Comparison of ENCODE assay signal across 8 cellular contexts in the genomic region with DNA sequence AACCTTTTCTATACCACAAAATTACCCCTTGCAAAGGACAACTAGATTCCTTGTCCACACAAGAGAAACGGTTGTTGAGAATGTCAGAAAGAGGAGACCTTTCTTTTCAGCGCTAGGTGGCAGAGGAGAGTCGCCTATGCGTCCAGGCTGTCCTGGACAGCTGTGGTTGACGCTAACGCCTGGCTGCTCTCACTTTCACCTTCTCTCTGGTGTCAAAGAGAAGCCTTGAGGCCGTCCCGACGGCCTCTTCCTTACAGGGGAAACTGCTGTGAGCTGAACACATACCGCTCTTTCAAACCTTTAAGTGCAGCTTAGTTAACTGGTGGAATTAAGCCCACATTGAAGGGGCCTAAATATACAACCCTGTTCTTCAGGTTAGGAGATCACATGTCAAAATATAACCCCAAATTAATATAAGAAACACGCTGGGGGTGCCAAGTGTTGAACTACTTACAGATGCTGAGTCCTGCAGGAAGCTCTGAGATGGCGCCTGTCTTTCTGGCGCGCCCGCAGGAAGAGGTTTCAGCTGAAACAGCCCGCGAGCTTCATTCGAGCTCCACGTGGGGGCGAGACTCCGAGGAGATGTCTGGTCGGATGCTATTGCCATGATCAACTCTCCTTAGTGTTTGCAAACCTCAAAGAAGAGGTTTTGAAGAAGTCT. TPM values are rescaled to one million over a fixed set of nuclear protein-coding genes. Genes with fewer than 3 reads are reported as not detected.
DNase-seq lines count a peak whose midpoint lies in the region; ATAC-seq, FAIRE-seq and TF ChIP-seq lines count a peak whose summit lies in the region.

No MANE protein-coding gene starts in this region.

- FAIRE-seq in colon (lab: Jason Lieb, UNC) = peak; percentile 31

- TF ChIP-seq CTCF in AG10803 (conservative IDR thresholded peaks at IDR 0.05; ENCODE audit: low read length) = peak; percentile 94

- peak overlapping the region; percentile 48 for H3K4me3 ChIP-seq in AG10803 (ENCODE audit: low read length)

- ATAC-seq in GM18868 (IDR thresholded peaks at IDR 0.05; ENCODE audit: unreplicated experiment) (peak; percentile 98), HG03108 (IDR thresholded peaks at IDR 0.05; ENCODE audit: unreplicated experiment) (peak; percentile 100), left lobe of liver (peak; percentile 100)

- peak; percentile 62 for DNase-seq in AG10803 (ENCODE audit: low read depth)
- DNase-seq in NCI-H446 (lab: John Stamatoyannopoulos, UW) = peak; percentile 3 to 24
- peak; percentile 38 to 52 for DNase-seq in activated CD4-positive, alpha-beta T cell treated with anti-CD3 and anti-CD28 coated beads for 24 hours (ENCODE audit: low read depth in 2 of 2)
- peak; percentile 72 for DNase-seq in left lobe of liver (ENCODE audit: low spot score)
- peak; percentile 56 for DNase-seq in stimulated activated CD4-positive, alpha-beta T cell treated with anti-CD3 and anti-CD28 coated beads, Interleukin-4, amount 100 ng/mL, for 1 hour

RNA-seq across cellular contexts. Expression of gene KBTBD8, which starts 26.1 kb away (rescaled TPM):
- total RNA-seq in left lobe of liver = 1.5 TPM

Comparison
In these comparisons a context has a peak if more than half of its experiments do, and no peak if none do; other contexts are left out.
1. Peak in every context shown above with its lines: DNase-seq, ATAC-seq and H3K4me3 ChIP-seq.
2. DNase-seq: peak in every context shown above with its lines; median percentile 72 in left lobe of liver; 62 in AG10803; 56 in stimulated activated CD4-positive, alpha-beta T cell treated with anti-CD3 and anti-CD28 coated beads, Interleukin-4, amount 100 ng/mL, for 1 hour; 45 in activated CD4-positive, alpha-beta T cell treated with anti-CD3 and anti-CD28 coated beads for 24 hours; 14 in NCI-H446.